In genomic region chr18:42114310-42114943, GRCh38 we compare ENCODE assay signal across 8 cellular contexts.
DNase-seq lines count a peak whose midpoint lies in the region; ATAC-seq and TF ChIP-seq lines count a peak whose summit lies in the region.

No MANE protein-coding gene starts in this region.

- no peak overlapping the region for H3K4me3 Mint-ChIP-seq in endodermal cell
- H3K4me3 Mint-ChIP-seq in stimulated activated naive B cell treated with anti-CD40 and anti-IgM and Interleukin-4, amounts not matched to agents 10 μg/mL and 1 μg/mL and 100 μg/mL, for 72 hours = no peak overlapping the region

- no peaks in the 10 kb centered on the region for H3K27me3 Mint-ChIP-seq in endodermal cell (ENCODE audit: insufficient read depth)
- H3K27me3 Mint-ChIP-seq in stimulated activated naive B cell treated with anti-CD40 and anti-IgM and Interleukin-4, amounts not matched to agents 10 μg/mL and 1 μg/mL and 100 μg/mL, for 72 hours = peaks cover 5 to 11% of the 10 kb centered on the region in 2 donors

- H3K4me1 ChIP-seq in endodermal cell (ENCODE audit: control insufficient read depth, insufficient read depth, low read length) = no peaks in the 10 kb centered on the region

- H3K9ac ChIP-seq in endodermal cell (ENCODE audit: extremely low read depth, low read length, poor library complexity, severe bottlenecking) = no peak overlapping the region

- peaks cover 14% of the 10 kb centered on the region for H3K9me3 ChIP-seq in endodermal cell (ENCODE audit: control insufficient read depth, low read length)

- ATAC-seq in GM21381 (IDR thresholded peaks at IDR 0.05; ENCODE audit: unreplicated experiment) = peak; percentile 82
- peak; percentile 82 to 89 for ATAC-seq in stimulated activated naive B cell treated with anti-CD40 and anti-IgM and Interleukin-4, amounts not matched to agents 10 μg/mL and 1 μg/mL and 100 μg/mL, for 72 hours (replicated peaks)

- H3K4me1 Mint-ChIP-seq in endodermal cell = no peaks in the 10 kb centered on the region
- H3K4me1 Mint-ChIP-seq in stimulated activated naive B cell treated with anti-CD40 and anti-IgM and Interleukin-4, amounts not matched to agents 10 μg/mL and 1 μg/mL and 100 μg/mL, for 72 hours = peaks cover 7 to 14% of the 10 kb centered on the region in 2 donors

- DNase-seq in DMS114 treated with DMSO at 0.1 percent for 48 hours (lab: John Stamatoyannopoulos, UW; ENCODE audit: unreplicated experiment) (peak; percentile 79), HK-2 (ENCODE audit: unreplicated experiment) (peak; percentile 42), NCI-H748 treated with DMSO at 0.1 percent for 48 hours (lab: John Stamatoyannopoulos, UW) (peak; percentile 88), endodermal cell (peak; percentile 89), midbrain (lab: John Stamatoyannopoulos, UW) (peak; percentile 88)
- peak; percentile 76 for DNase-seq in activated CD8-positive, alpha-beta memory T cell treated with anti-CD3 and anti-CD28 coated beads for 24 hours
- DNase-seq in stimulated activated naive B cell treated with anti-CD40 and anti-IgM and Interleukin-4, amounts not matched to agents 10 μg/mL and 1 μg/mL and 100 μg/mL, for 72 hours = peak; percentile 44

- H3K36me3 ChIP-seq in endodermal cell (ENCODE audit: control insufficient read depth, insufficient read depth, low read length) = no peaks in the 10 kb centered on the region

- no peak overlapping the region for H3K27ac Mint-ChIP-seq in endodermal cell
- no peak overlapping the region for H3K27ac Mint-ChIP-seq in stimulated activated naive B cell treated with anti-CD40 and anti-IgM and Interleukin-4, amounts not matched to agents 10 μg/mL and 1 μg/mL and 100 μg/mL, for 72 hours

- H3K4me3 ChIP-seq in endodermal cell (ENCODE audit: low read length) = no peak overlapping the region

- H3K27me3 ChIP-seq in endodermal cell (ENCODE audit: control insufficient read depth, insufficient read depth, low read length, poor library complexity, severe bottlenecking) = no peaks in the 10 kb centered on the region

- no peak overlapping the region for H3K27ac ChIP-seq in endodermal cell (ENCODE audit: low read depth, low read length)

- peak; percentile 92 for TF ChIP-seq CTCF in endodermal cell (conservative IDR thresholded peaks at IDR 0.05)

- no peaks in the 10 kb centered on the region for H3K36me3 Mint-ChIP-seq in endodermal cell (ENCODE audit: low read depth)
- no peaks in the 10 kb centered on the region for H3K36me3 Mint-ChIP-seq in stimulated activated naive B cell treated with anti-CD40 and anti-IgM and Interleukin-4, amounts not matched to agents 10 μg/mL and 1 μg/mL and 100 μg/mL, for 72 hours

- peaks cover 19% of the 10 kb centered on the region for H3K9me3 Mint-ChIP-seq in endodermal cell
- H3K9me3 Mint-ChIP-seq in stimulated activated naive B cell treated with anti-CD40 and anti-IgM and Interleukin-4, amounts not matched to agents 10 μg/mL and 1 μg/mL and 100 μg/mL, for 72 hours = peaks cover 0 to 1% of the 10 kb centered on the region in 2 donors

- WGBS in endodermal cell (ENCODE audit: insufficient coverage in 1 of 2, insufficient read length in 1 of 2), 2 experiments = 28 to 37% methylated on average over 4 to 5 of the region's 7 CpGs
